Comparison of ENCODE assay signal across 8 cellular contexts in the genomic region with DNA sequence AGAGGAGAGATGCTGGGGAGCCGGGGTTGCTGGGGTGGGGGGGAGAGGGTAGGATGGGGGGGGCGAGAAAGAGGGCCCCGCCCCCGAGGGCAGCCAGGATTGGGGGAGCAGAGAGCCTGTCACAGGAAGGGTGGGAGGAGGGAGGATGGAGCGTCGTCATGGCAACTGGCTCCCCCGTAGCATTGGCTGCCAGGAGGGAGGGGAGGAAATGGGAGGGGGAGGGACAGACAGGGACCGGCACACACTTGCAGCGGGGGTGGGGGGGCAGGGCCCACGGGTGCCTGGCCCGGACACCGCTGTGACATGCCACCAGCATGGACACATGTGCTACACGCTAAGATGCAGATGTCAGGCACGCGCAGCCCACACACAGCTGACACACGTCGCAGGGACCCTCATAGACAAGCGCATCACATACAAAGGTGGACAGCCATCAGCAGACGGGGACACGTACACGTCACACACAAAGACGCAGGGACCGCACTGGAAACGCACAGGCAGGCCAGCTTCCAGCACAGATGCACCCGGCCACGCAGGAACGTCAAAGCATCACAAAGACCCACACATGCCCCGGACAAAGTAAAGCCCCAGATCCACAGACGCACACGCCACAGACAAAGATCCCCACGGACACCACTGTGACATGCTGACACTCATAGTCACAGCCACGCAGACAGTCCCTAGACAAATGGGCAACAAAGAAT. TPM values are rescaled to one million over a fixed set of nuclear protein-coding genes. Genes with fewer than 3 reads are reported as not detected.
DNase-seq lines count a peak whose midpoint lies in the region; ATAC-seq and TF ChIP-seq lines count a peak whose summit lies in the region.

A gene with protein sequence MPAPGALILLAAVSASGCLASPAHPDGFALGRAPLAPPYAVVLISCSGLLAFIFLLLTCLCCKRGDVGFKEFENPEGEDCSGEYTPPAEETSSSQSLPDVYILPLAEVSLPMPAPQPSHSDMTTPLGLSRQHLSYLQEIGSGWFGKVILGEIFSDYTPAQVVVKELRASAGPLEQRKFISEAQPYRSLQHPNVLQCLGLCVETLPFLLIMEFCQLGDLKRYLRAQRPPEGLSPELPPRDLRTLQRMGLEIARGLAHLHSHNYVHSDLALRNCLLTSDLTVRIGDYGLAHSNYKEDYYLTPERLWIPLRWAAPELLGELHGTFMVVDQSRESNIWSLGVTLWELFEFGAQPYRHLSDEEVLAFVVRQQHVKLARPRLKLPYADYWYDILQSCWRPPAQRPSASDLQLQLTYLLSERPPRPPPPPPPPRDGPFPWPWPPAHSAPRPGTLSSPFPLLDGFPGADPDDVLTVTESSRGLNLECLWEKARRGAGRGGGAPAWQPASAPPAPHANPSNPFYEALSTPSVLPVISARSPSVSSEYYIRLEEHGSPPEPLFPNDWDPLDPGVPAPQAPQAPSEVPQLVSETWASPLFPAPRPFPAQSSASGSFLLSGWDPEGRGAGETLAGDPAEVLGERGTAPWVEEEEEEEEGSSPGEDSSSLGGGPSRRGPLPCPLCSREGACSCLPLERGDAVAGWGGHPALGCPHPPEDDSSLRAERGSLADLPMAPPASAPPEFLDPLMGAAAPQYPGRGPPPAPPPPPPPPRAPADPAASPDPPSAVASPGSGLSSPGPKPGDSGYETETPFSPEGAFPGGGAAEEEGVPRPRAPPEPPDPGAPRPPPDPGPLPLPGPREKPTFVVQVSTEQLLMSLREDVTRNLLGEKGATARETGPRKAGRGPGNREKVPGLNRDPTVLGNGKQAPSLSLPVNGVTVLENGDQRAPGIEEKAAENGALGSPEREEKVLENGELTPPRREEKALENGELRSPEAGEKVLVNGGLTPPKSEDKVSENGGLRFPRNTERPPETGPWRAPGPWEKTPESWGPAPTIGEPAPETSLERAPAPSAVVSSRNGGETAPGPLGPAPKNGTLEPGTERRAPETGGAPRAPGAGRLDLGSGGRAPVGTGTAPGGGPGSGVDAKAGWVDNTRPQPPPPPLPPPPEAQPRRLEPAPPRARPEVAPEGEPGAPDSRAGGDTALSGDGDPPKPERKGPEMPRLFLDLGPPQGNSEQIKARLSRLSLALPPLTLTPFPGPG (N-terminal part only) (minus strand): TSS at position 36 of the 704 bp plus-strand sequence. CDS start 259 bp downstream, outside the sequence.

- no peak for ATAC-seq in foreskin keratinocyte

- H3K9ac ChIP-seq in iPS-15b (ENCODE audit: low read depth, low read length), result no peak within 1 kb of the TSS

- no peaks in the 10 kb centered on the region for H3K9me3 ChIP-seq in iPS-15b (ENCODE audit: control insufficient read depth, insufficient read depth, low read length)

- H3K4me3 ChIP-seq in iPS-15b (ENCODE audit: low read depth, low read length), result peak within 1 kb of the TSS; percentile 72

- H3K27me3 ChIP-seq in iPS-15b (ENCODE audit: control insufficient read depth, insufficient read depth, low read length) (peaks cover 14% of the 10 kb centered on the region), foreskin keratinocyte (peaks cover 18% of the 10 kb centered on the region)

- TF ChIP-seq CTCF in foreskin keratinocyte (conservative IDR thresholded peaks at IDR 0.05), result no peak

- peaks cover 8% of the 10 kb centered on the region for H3K4me1 ChIP-seq in iPS-15b (ENCODE audit: control insufficient read depth, insufficient read depth, low read length)
- no peaks in the 10 kb centered on the region for H3K4me1 ChIP-seq in foreskin keratinocyte

- no peak within 1 kb of the TSS for H3K27ac ChIP-seq in foreskin keratinocyte

- no peaks in the 10 kb centered on the region for H3K36me3 ChIP-seq in iPS-15b (ENCODE audit: control insufficient read depth, insufficient read depth, low read length)

- peak; percentile 11 for DNase-seq in NCI-H2029 (lab: John Stamatoyannopoulos, UW)
- no peak for DNase-seq in NCI-H2029 treated with DMSO at 0.1 percent for 48 hours (lab: John Stamatoyannopoulos, UW)
- DNase-seq in RKO (ENCODE audit: low spot score), result peak; percentile 73
- peak; percentile 63 for DNase-seq in activated gamma-delta T cell treated with anti-CD3 and anti-CD28 coated beads, Interleukin-2, amount 50 U/mL, for 16 hours (ENCODE audit: low read depth)
- peak; percentile 64 to 81 for DNase-seq in stimulated activated CD4-positive, alpha-beta T cell treated with anti-CD3 and anti-CD28 coated beads, Interleukin-4, amount 100 ng/mL, for 4 hours
- DNase-seq in NOMO-1 (lab: John Stamatoyannopoulos, UW; ENCODE audit: unreplicated experiment in 2 of 2), result no peak
- DNase-seq in foreskin keratinocyte, result no peak

RNA-seq across cellular contexts. Expression of the gene that starts here (rescaled TPM):
- 4.2 and 4.3 TPM in 2 replicates for total RNA-seq in foreskin keratinocyte
- 3.6 TPM in 2 replicates for polyA plus RNA-seq in foreskin keratinocyte

Comparison
In these comparisons a context has a peak if more than half of its experiments do, and no peak if none do; other contexts are left out.
1. DNase-seq: peak in NCI-H2029 (single experiment), RKO (single experiment), activated gamma-delta T cell treated with anti-CD3 and anti-CD28 coated beads, Interleukin-2, amount 50 U/mL, for 16 hours (single experiment) and stimulated activated CD4-positive, alpha-beta T cell treated with anti-CD3 and anti-CD28 coated beads, Interleukin-4, amount 100 ng/mL, for 4 hours (2 of 2); none in NCI-H2029 treated with DMSO at 0.1 percent for 48 hours (single experiment), NOMO-1 (0 of 2) and foreskin keratinocyte (0 of 2).